In genomic region chr17:2380225-2380922, GRCh38 we compare ENCODE assay signal across 1 cellular context.
TF ChIP-seq lines count a peak whose summit lies in the region.

No MANE protein-coding gene starts in this region.

TF ChIP-seq in neural cell, 6 proteins besides CTCF, POLR2A, EP300 and RAD21:
- TF ChIP-seq MXI1 (conservative IDR thresholded peaks at IDR 0.05; ENCODE audit: poor library complexity, severe bottlenecking), result no peak
- TF ChIP-seq, protein P1, sequence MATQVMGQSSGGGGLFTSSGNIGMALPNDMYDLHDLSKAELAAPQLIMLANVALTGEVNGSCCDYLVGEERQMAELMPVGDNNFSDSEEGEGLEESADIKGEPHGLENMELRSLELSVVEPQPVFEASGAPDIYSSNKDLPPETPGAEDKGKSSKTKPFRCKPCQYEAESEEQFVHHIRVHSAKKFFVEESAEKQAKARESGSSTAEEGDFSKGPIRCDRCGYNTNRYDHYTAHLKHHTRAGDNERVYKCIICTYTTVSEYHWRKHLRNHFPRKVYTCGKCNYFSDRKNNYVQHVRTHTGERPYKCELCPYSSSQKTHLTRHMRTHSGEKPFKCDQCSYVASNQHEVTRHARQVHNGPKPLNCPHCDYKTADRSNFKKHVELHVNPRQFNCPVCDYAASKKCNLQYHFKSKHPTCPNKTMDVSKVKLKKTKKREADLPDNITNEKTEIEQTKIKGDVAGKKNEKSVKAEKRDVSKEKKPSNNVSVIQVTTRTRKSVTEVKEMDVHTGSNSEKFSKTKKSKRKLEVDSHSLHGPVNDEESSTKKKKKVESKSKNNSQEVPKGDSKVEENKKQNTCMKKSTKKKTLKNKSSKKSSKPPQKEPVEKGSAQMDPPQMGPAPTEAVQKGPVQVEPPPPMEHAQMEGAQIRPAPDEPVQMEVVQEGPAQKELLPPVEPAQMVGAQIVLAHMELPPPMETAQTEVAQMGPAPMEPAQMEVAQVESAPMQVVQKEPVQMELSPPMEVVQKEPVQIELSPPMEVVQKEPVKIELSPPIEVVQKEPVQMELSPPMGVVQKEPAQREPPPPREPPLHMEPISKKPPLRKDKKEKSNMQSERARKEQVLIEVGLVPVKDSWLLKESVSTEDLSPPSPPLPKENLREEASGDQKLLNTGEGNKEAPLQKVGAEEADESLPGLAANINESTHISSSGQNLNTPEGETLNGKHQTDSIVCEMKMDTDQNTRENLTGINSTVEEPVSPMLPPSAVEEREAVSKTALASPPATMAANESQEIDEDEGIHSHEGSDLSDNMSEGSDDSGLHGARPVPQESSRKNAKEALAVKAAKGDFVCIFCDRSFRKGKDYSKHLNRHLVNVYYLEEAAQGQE (IDR thresholded peaks at IDR 0.05; ENCODE audit: borderline replicate concordance), result no peak
- peak; percentile 15 for TF ChIP-seq POLR2AphosphoS5 (IDR thresholded peaks at IDR 0.05)
- no peak for TF ChIP-seq TAF1 (IDR thresholded peaks at IDR 0.05; ENCODE audit: low read depth)
